In genomic region chr19:41928754-41929535, GRCh38 we compare ENCODE assay signal across 8 cellular contexts.
DNase-seq lines count a peak whose midpoint lies in the region; ATAC-seq and TF ChIP-seq lines count a peak whose summit lies in the region.

No MANE protein-coding gene starts in this region.

- no peaks in the 10 kb centered on the region for H3K9me3 Mint-ChIP-seq in stimulated activated effector memory CD8-positive, alpha-beta T cell treated with anti-CD3 and anti-CD28 coated beads, Interleukin-12 subunit alpha, Interleukin-12 subunit beta, amount 100 ng/mL, for 72 hours

- H3K27ac Mint-ChIP-seq in stimulated activated effector memory CD8-positive, alpha-beta T cell treated with anti-CD3 and anti-CD28 coated beads, Interleukin-12 subunit alpha, Interleukin-12 subunit beta, amount 100 ng/mL, for 72 hours, result peak overlapping the region; percentile 8

- peak overlapping the region; percentile 10 for H3K9ac ChIP-seq in SK-N-MC (ENCODE audit: insufficient read length)

- H3K4me1 Mint-ChIP-seq in stimulated activated effector memory CD8-positive, alpha-beta T cell treated with anti-CD3 and anti-CD28 coated beads, Interleukin-12 subunit alpha, Interleukin-12 subunit beta, amount 100 ng/mL, for 72 hours, result peaks cover 34% of the 10 kb centered on the region

- TF ChIP-seq CTCF in fibroblast of mammary gland (conservative IDR thresholded peaks at IDR 0.05; ENCODE audit: control insufficient read depth, insufficient read depth, low read depth, low read length), result no peak

- H3K36me3 Mint-ChIP-seq in stimulated activated effector memory CD8-positive, alpha-beta T cell treated with anti-CD3 and anti-CD28 coated beads, Interleukin-12 subunit alpha, Interleukin-12 subunit beta, amount 100 ng/mL, for 72 hours, result no peaks in the 10 kb centered on the region

- peak; percentile 60 for DNase-seq in NCI-H2227 (lab: John Stamatoyannopoulos, UW; ENCODE audit: unreplicated experiment)
- no peak for DNase-seq in NCI-H2227 treated with DMSO at 0.1 percent for 48 hours (lab: John Stamatoyannopoulos, UW)
- no peak for DNase-seq in SK-N-MC (ENCODE audit: low read depth, low spot score)
- no peak for DNase-seq in fibroblast of mammary gland (ENCODE audit: low read depth)
- no peak for DNase-seq in stimulated activated effector memory CD8-positive, alpha-beta T cell treated with anti-CD3 and anti-CD28 coated beads, Interleukin-12 subunit alpha, Interleukin-12 subunit beta, amount 100 ng/mL, for 72 hours (ENCODE audit: low spot score in 2 of 2)
- no peak for DNase-seq in NCI-H2107 treated with DMSO at 0.1 percent for 48 hours (lab: John Stamatoyannopoulos, UW; ENCODE audit: unreplicated experiment)
- DNase-seq in NCI-H2171 treated with DMSO at 0.1 percent for 48 hours (lab: John Stamatoyannopoulos, UW), result no peak
- no peak for DNase-seq in OCI-M2 (lab: John Stamatoyannopoulos, UW; ENCODE audit: unreplicated experiment)

- H3K36me3 ChIP-seq in SK-N-MC (ENCODE audit: insufficient read depth, low read length), result no peaks in the 10 kb centered on the region

- H3K4me3 Mint-ChIP-seq in stimulated activated effector memory CD8-positive, alpha-beta T cell treated with anti-CD3 and anti-CD28 coated beads, Interleukin-12 subunit alpha, Interleukin-12 subunit beta, amount 100 ng/mL, for 72 hours, result no peak overlapping the region

- H3K9me3 ChIP-seq in SK-N-MC (ENCODE audit: low read depth, low read length), result no peaks in the 10 kb centered on the region

- H3K4me3 ChIP-seq in SK-N-MC (peak overlapping the region; percentile 88), fibroblast of mammary gland (ENCODE audit: control insufficient read depth, low read depth, low read length) (peak overlapping the region; percentile 2)

- no peak overlapping the region for H3K27ac ChIP-seq in SK-N-MC

- peak; percentile 69 for ATAC-seq in stimulated activated effector memory CD8-positive, alpha-beta T cell treated with anti-CD3 and anti-CD28 coated beads, Interleukin-12 subunit alpha, Interleukin-12 subunit beta, amount 100 ng/mL, for 72 hours
